In the genomic region with DNA sequence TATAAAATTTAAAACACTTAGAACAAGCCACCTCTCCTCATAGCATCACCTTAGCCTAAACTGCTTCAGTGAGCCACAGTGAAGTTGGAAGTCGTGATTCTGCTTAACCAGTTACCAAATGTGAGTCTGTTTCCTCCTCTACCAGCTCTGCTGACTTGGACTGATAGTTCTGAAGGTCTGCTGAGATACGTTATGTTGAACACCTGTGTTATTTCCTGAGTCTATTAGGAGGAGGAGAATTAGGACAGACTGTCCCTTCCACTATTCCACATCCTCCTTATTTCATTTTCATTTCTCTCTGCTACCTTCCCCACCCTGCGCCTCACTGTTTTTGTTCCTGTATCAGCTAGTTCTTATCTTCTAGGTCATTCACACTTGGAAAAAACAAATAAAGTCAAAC, we compare ENCODE assay signal across 10 cellular contexts. TPM values are rescaled to one million over a fixed set of nuclear protein-coding genes. Genes with fewer than 3 reads are reported as not detected.
"Had no signal": no experiment of that assay in that cellular context is flagged by ENCODE, and none has a peak within 500 bp of the region (broad histone marks: within the 10 kb centered on the region; RNA-seq: fewer than 3 reads in every experiment).

No MANE protein-coding gene starts in this region.

- H3K4me1 ChIP-seq: HAP-1 had no signal

- H3K9me3 ChIP-seq: HAP-1 had no signal

- DNase-seq: H7, HFFc6, IMR-90, KG1 had no signal

- H2AFZ ChIP-seq: GM23338 had no signal

- H3K36me3 ChIP-seq: HAP-1 had no signal

- FAIRE-seq: K562 had no signal

- H3K4me3 ChIP-seq: GM23338, HAP-1, K562 had no signal

- H3K27ac ChIP-seq: HL-60 had no signal

- ATAC-seq: GM23338, HCT116, K562 had no signal

- H3K4me2 ChIP-seq: GM23338 had no signal

RNA-seq across cellular contexts. Expression of a gene that starts 2.4 kb away (rescaled TPM):
- total RNA-seq: HT1080, IMR-90 had no signal
